In the genomic region with DNA sequence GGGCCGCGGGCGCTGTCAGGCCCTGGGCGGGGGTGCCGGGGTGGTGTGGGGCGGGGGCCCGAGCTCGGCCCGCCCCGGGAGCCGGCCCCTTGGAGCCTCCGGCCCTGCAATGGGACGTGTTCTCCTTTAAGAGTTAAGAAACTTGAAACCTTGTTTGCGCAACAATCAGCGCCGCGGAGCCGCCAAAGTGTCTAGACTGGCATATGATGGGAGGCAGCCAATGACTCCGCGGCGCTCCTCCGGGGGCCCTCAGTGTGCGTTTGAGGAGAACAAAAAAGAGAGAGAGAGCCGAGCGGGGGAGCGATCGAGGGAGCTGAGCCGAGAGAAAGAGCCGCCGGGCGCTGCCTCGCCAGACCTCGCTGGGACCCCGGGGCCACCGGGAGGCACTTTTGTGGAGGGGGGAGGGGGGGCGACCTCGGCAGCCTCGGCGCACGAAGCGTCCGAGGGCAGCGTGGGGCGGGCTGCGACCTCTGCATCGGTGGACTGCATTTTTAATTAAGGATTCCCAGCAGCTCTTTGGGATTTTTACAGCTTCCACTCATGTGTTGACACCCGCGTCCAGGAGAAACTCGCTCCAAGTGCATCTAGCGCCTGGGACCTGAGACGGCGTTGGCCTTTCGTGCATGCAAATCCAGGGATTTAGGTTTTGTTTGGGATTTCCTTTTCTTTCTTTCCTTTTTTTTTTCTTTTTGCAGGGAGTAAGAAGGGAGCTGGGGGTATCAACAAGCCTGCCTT, we compare ENCODE assay signal across 8 cellular contexts. TPM values are rescaled to one million over a fixed set of nuclear protein-coding genes. Genes with fewer than 3 reads are reported as not detected.
A peak's percentile ranks its signal among the peaks of the same experiment; 100 is the strongest.
DNase-seq lines count a peak whose midpoint lies in the region.

Gene SMAD6, plus strand, starts transcription at position 202 of the 735 bp plus-strand sequence. CDS start 1,023 bp downstream, outside the sequence.

- in situ Hi-C loops in ACHN (cut with HindIII; ENCODE audit: low pct_ligation_motif_present, low pct_unique_long_range_greater_than_20kb, low sequenced_read_pairs), result no loop called here

- peaks cover 21% of the 10 kb centered on the region for H3K4me1 Mint-ChIP-seq in activated naive CD4-positive, alpha-beta T cell treated with anti-CD3 and anti-CD28 coated beads, Interleukin-2, amount 50 U/mL, for 24 hours

- H3K36me3 ChIP-seq in subcutaneous abdominal adipose tissue (ENCODE audit: control insufficient read depth in 5 of 5, insufficient read depth in 5 of 5, low read length in 5 of 5), result no peaks in the 10 kb centered on the region

- no peaks in the 10 kb centered on the region for H3K9me3 Mint-ChIP-seq in activated naive CD4-positive, alpha-beta T cell treated with anti-CD3 and anti-CD28 coated beads, Interleukin-2, amount 50 U/mL, for 24 hours

- peaks cover 3 to 70% (median 60%) of the 10 kb centered on the region in 5 donors for H3K4me1 ChIP-seq in subcutaneous abdominal adipose tissue (ENCODE audit: control insufficient read depth in 5 of 5, insufficient read depth in 5 of 5, low read length in 5 of 5)

- no peaks in the 10 kb centered on the region for H3K36me3 Mint-ChIP-seq in activated naive CD4-positive, alpha-beta T cell treated with anti-CD3 and anti-CD28 coated beads, Interleukin-2, amount 50 U/mL, for 24 hours

- H3K27me3 Mint-ChIP-seq in activated naive CD4-positive, alpha-beta T cell treated with anti-CD3 and anti-CD28 coated beads, Interleukin-2, amount 50 U/mL, for 24 hours, result peaks cover 9% of the 10 kb centered on the region

- H3K4me3 ChIP-seq in subcutaneous abdominal adipose tissue (ENCODE audit: low read depth in 1 of 5, low read length in 5 of 5), result peak within 1 kb of the TSS; percentile 84 to 93 (median 86)

- no peaks in the 10 kb centered on the region for H3K27me3 ChIP-seq in subcutaneous abdominal adipose tissue (ENCODE audit: control insufficient read depth in 5 of 5, insufficient read depth in 4 of 5, low read length in 5 of 5)

- peak within 1 kb of the TSS; percentile 81 for H3K27ac ChIP-seq in subcutaneous abdominal adipose tissue (ENCODE audit: low read depth, low read length)

- peak; percentile 96 for DNase-seq in ACHN
- peak; percentile 59 for DNase-seq in GM19240 (ENCODE audit: insufficient read length, low spot score)
- DNase-seq in NCI-H1092 treated with DMSO at 0.1 percent for 48 hours (lab: John Stamatoyannopoulos, UW), result peak; percentile 74
- DNase-seq in SKM-1 (lab: John Stamatoyannopoulos, UW; ENCODE audit: unreplicated experiment), result peak; percentile 98
- DNase-seq in glomerular endothelial cell (ENCODE audit: extremely low read depth, low read depth, low spot score), result peak; percentile 72
- peak; percentile 93 for DNase-seq in non-pigmented ciliary epithelial cell (ENCODE audit: low read depth)

- peak within 1 kb of the TSS in 4 of 5 donors; percentile 60 to 77 (median 70) for H3K9ac ChIP-seq in subcutaneous abdominal adipose tissue (ENCODE audit: low read length in 5 of 5)

- peak within 1 kb of the TSS; percentile 89 for H3K4me3 Mint-ChIP-seq in activated naive CD4-positive, alpha-beta T cell treated with anti-CD3 and anti-CD28 coated beads, Interleukin-2, amount 50 U/mL, for 24 hours

- H3K9me3 ChIP-seq in subcutaneous abdominal adipose tissue (ENCODE audit: control insufficient read depth in 5 of 5, low read length in 5 of 5), result no peaks in the 10 kb centered on the region

- H3K27ac Mint-ChIP-seq in activated naive CD4-positive, alpha-beta T cell treated with anti-CD3 and anti-CD28 coated beads, Interleukin-2, amount 50 U/mL, for 24 hours, result no peak within 1 kb of the TSS

RNA-seq across cellular contexts. Expression of gene SMAD6, which starts in this region (rescaled TPM):
- total RNA-seq in glomerular endothelial cell, result 4.7 and 15.6 TPM in 2 replicates

Comparison
In these comparisons a context has a peak if more than half of its experiments do, and no peak if none do; other contexts are left out.
1. Peak in every context shown above with its lines: DNase-seq, H3K4me3 ChIP-seq and H3K27ac ChIP-seq.